1 cellular context compared by ENCODE assay signal in genomic region chr2:242029422-242030225, GRCh38.
A peak's percentile ranks its signal among the peaks of the same experiment; 100 is the strongest.
TF ChIP-seq lines count a peak whose summit lies in the region.

No MANE protein-coding gene starts in this region.

TF ChIP-seq in K562, 482 proteins besides CTCF, POLR2A, EP300 and RAD21 (continued from another document):
- TF ChIP-seq GTF3C2 (IDR thresholded peaks at IDR 0.05; ENCODE audit: borderline replicate concordance, extremely low read depth, insufficient read length) (no peak), ZNF449 (CRISPR knock-in tag; IDR thresholded peaks at IDR 0.05) (no peak), USF2 (CRISPR knock-in tag; IDR thresholded peaks at IDR 0.05) (0 out of 2 replicates have a peak, but pooled peaks have one; percentile 7), MAFG (tag; conservative IDR thresholded peaks at IDR 0.05) (peak; percentile 53; the same call in 1 of the 2 replicates), SAP30 (IDR thresholded peaks at IDR 0.05; ENCODE audit: borderline replicate concordance, insufficient read depth, low read depth, low read length, poor library complexity, severe bottlenecking) (no peak), C11orf30 (IDR thresholded peaks at IDR 0.05; ENCODE audit: low read depth) (peak; percentile 71), PYGO2 (tag; IDR thresholded peaks at IDR 0.05) (no peak), ZNF57 (CRISPR knock-in tag; IDR thresholded peaks at IDR 0.05) (no peak), E2F6 (IDR thresholded peaks at IDR 0.05; ENCODE audit: borderline replicate concordance in 1 of 2, extremely low read depth in 1 of 2, insufficient read depth in 1 of 2, insufficient read length in 1 of 2, low read depth in 1 of 2, low read length in 1 of 2, poor library complexity in 1 of 2, severe bottlenecking in 1 of 2) (no peak), CAMTA2 (CRISPR knock-in tag; conservative IDR thresholded peaks at IDR 0.05) (no peak), TAF1 (IDR thresholded peaks at IDR 0.05; ENCODE audit: control insufficient read depth, extremely low read depth, insufficient read depth, low read length, severe bottlenecking) (no peak), GABPA (tag; conservative IDR thresholded peaks at IDR 0.05; ENCODE audit: low read depth) (no peak), ZBTB1 (CRISPR knock-in tag; IDR thresholded peaks at IDR 0.05; ENCODE audit: borderline replicate concordance, low read depth) (no peak), ZNF384 (IDR thresholded peaks at IDR 0.05; ENCODE audit: low read depth, low read length) (no peak), TSHZ1 (CRISPR knock-in tag; IDR thresholded peaks at IDR 0.05) (no peak), GTF2F1 (IDR thresholded peaks at IDR 0.05; ENCODE audit: low read depth, low read length) (no peak), CBX3 (IDR thresholded peaks at IDR 0.05; ENCODE audit: borderline replicate concordance in 1 of 2, low read length in 2 of 2) (no peak), ILK (tag; IDR thresholded peaks at IDR 0.05; ENCODE audit: borderline replicate concordance, low read depth) (no peak), CHD2 (IDR thresholded peaks at IDR 0.05; ENCODE audit: low read depth, low read length) (no peak), HMG20B (CRISPR knock-in tag; IDR thresholded peaks at IDR 0.05) (no peak), PCBP2 (IDR thresholded peaks at IDR 0.05; ENCODE audit: low read depth, low read length, poor library complexity, severe bottlenecking) (no peak), SIX5 (IDR thresholded peaks at IDR 0.05; ENCODE audit: borderline replicate concordance in 1 of 2, insufficient read depth in 1 of 2, low read depth in 1 of 2, low read length in 2 of 2) (no peak), MAFK (IDR thresholded peaks at IDR 0.05; ENCODE audit: low read length) (peak; percentile 43; the same call in 1 of the 2 replicates), SMARCC2 (IDR thresholded peaks at IDR 0.05; ENCODE audit: low read depth) (no peak), E2F5 (CRISPR knock-in tag; IDR thresholded peaks at IDR 0.05) (no peak), ZNF592 (IDR thresholded peaks at IDR 0.05) (no peak), ZNF324 (CRISPR knock-in tag; IDR thresholded peaks at IDR 0.05) (no peak), ZNF143 (CRISPR knock-in tag; IDR thresholded peaks at IDR 0.05) (no peak), ARNT (IDR thresholded peaks at IDR 0.05) (no peak), HNRNPLL (IDR thresholded peaks at IDR 0.05; ENCODE audit: low read depth, low read length, poor library complexity, severe bottlenecking) (no peak), SRSF9 (IDR thresholded peaks at IDR 0.05; ENCODE audit: borderline replicate concordance, low read depth, low read length) (no peak), ZNF121 (CRISPR knock-in tag; conservative IDR thresholded peaks at IDR 0.05) (no peak), KDM5B (IDR thresholded peaks at IDR 0.05; ENCODE audit: insufficient replicate concordance, low read depth, low read length) (no peak), ZNF316 (IDR thresholded peaks at IDR 0.05) (peak; percentile 76), ZFX (CRISPR knock-in tag; IDR thresholded peaks at IDR 0.05) (no peak), EZH2 (IDR thresholded peaks at IDR 0.05; ENCODE audit: borderline replicate concordance, low read depth, low read length) (no peak), MAFF (IDR thresholded peaks at IDR 0.05; ENCODE audit: low read length) (peak; percentile 36; the same call in 1 of the 2 replicates), HIVEP1 (CRISPR knock-in tag; IDR thresholded peaks at IDR 0.05) (no peak)
